Comparison of ENCODE assay signal across 8 cellular contexts in the genomic region with DNA sequence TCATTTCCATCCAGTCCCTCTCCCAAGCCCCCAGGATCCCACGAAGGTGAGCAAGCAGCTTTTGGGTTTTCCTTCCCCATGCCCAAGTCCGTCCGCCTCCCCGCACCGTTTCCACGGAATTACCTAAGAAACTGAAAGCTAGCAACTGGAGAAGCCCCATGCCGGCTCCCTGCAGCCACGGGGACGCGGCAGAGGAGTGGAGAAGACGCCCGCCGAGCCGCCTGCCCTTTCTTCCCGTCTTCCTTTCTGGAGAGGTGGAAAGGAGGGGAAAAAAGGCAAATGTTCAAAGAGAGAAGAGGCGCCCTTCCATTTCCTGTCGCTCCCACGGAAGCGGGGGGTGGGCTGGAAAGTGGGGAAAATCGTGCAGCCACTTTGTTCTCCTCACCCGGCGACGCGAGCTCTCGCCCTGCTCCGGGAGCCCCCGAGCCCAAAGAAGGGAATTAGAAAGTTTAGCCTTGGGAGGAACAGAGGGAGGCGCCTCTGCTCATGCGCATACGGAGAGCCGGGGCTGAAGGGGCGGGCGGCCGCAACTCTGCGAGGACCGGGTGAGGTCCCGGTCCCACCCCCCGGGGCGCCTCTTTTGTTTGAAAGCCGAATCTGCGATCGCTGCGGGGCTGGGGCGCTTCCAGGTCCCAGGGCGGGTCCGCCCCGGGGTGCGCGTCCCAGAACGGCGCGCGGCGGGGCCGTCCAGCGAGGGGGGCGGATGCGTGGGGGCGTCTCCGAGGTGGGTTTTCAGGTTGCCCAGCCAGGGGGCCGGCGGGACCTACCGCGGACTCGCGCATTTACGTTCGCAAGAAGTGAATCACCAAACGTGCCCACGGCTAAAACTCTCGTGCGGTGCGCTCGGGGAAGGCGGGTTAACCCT. TPM values are rescaled to one million over a fixed set of nuclear protein-coding genes. Genes with fewer than 3 reads are reported as not detected.
A peak's percentile ranks its signal among the peaks of the same experiment; 100 is the strongest.
DNase-seq lines count a peak whose midpoint lies in the region; ATAC-seq and TF ChIP-seq lines count a peak whose summit lies in the region.

A gene (minus strand): TSS at position 436 of the 865 bp plus-strand sequence. CDS start 276 bp downstream, at position 160.

- peaks cover 22% of the 10 kb centered on the region for H3K4me1 Mint-ChIP-seq in activated naive CD8-positive, alpha-beta T cell treated with anti-CD3 and anti-CD28 coated beads for 36 hours

- no peak for TF ChIP-seq CTCF in omental fat pad (IDR thresholded peaks at IDR 0.05)

- ATAC-seq in omental fat pad (ENCODE audit: low FRiP score) (peak; percentile 73), HG02763 (IDR thresholded peaks at IDR 0.05; ENCODE audit: unreplicated experiment) (no peak), HG03571 (IDR thresholded peaks at IDR 0.05; ENCODE audit: unreplicated experiment) (no peak)

- no peaks in the 10 kb centered on the region for H3K9me3 Mint-ChIP-seq in activated naive CD8-positive, alpha-beta T cell treated with anti-CD3 and anti-CD28 coated beads for 36 hours

- intact Hi-C loops in head of caudate nucleus (cut with DNase I): no loop called here

- H3K4me3 Mint-ChIP-seq in activated naive CD8-positive, alpha-beta T cell treated with anti-CD3 and anti-CD28 coated beads for 36 hours: peak within 1 kb of the TSS; percentile 78

- DNase-seq in GM03348 (ENCODE audit: low spot score) (peak; percentile 93), NCI-H1694 (lab: John Stamatoyannopoulos, UW) (peak; percentile 85), head of caudate nucleus (peak in 40 of 42 donors; percentile 20 to 77 (median 56)), omental fat pad (ENCODE audit: low spot score) (no peak), NOMO-1 treated with dmso at 0.1 percent for 144 hours (lab: John Stamatoyannopoulos, UW; ENCODE audit: unreplicated experiment) (no peak)
- peak; percentile 38 for DNase-seq in activated naive CD8-positive, alpha-beta T cell treated with anti-CD3 and anti-CD28 coated beads for 36 hours

- peaks cover 91% of the 10 kb centered on the region for H3K27me3 Mint-ChIP-seq in activated naive CD8-positive, alpha-beta T cell treated with anti-CD3 and anti-CD28 coated beads for 36 hours

- H3K27ac Mint-ChIP-seq in activated naive CD8-positive, alpha-beta T cell treated with anti-CD3 and anti-CD28 coated beads for 36 hours: no peak within 1 kb of the TSS

- H3K36me3 Mint-ChIP-seq in activated naive CD8-positive, alpha-beta T cell treated with anti-CD3 and anti-CD28 coated beads for 36 hours: no peaks in the 10 kb centered on the region

RNA-seq across cellular contexts. Expression of the gene that starts here (rescaled TPM):
- under 1 TPM; 0.16 to 0.32 TPM for total RNA-seq in activated naive CD8-positive, alpha-beta T cell treated with anti-CD3 and anti-CD28 coated beads for 36 hours
- 100 to 1,000 TPM; 406 to 668 (median 535) TPM for total RNA-seq in omental fat pad

Comparison
In these comparisons a context has a peak if more than half of its experiments do, and no peak if none do; other contexts are left out.
1. RNA of the gene that starts here (total RNA-seq): 406 to 668 TPM in omental fat pad; 0.16 to 0.32 TPM in activated naive CD8-positive, alpha-beta T cell treated with anti-CD3 and anti-CD28 coated beads for 36 hours; every median in the first group is over 100 times any median in the second.
2. Peak in DNase-seq in activated naive CD8-positive, alpha-beta T cell treated with anti-CD3 and anti-CD28 coated beads for 36 hours; RNA of the gene not detected or under 1 TPM.
3. DNase-seq: peak in GM03348 (single experiment), NCI-H1694 (single experiment) and head of caudate nucleus (40 of 42); none in omental fat pad (single experiment) and NOMO-1 treated with dmso at 0.1 percent for 144 hours (single experiment).